Comparison of ENCODE assay signal across 1 cellular context in genomic region chr12:124917135-124917840, GRCh38.
TF ChIP-seq lines count a peak whose summit lies in the region.

No MANE protein-coding gene starts in this region.

TF ChIP-seq in HepG2, 621 proteins besides CTCF, POLR2A, EP300 and RAD21 (continued from another document and continues in another):
- TF ChIP-seq RNF219 (CRISPR knock-in tag; IDR thresholded peaks at IDR 0.05) (peak; percentile 72; the same call in 1 of the 2 replicates), FOXA3 (CRISPR knock-in tag; IDR thresholded peaks at IDR 0.05) (peak; percentile 54; the same call in 1 of the 2 replicates), ZBTB4 (CRISPR knock-in tag; IDR thresholded peaks at IDR 0.05; ENCODE audit: borderline replicate concordance) (peak; percentile 47; the same call in 1 of the 2 replicates), ATF6 (CRISPR knock-in tag; conservative IDR thresholded peaks at IDR 0.05) (no peak), ELF1 (CRISPR knock-in tag; IDR thresholded peaks at IDR 0.05) (peak; percentile 70), EZH2 (conservative IDR thresholded peaks at IDR 0.05; ENCODE audit: low read depth, low read length) (no peak), FOXK2 (IDR thresholded peaks at IDR 0.05) (0 out of 2 replicates have a peak, but pooled peaks have one; percentile 42), TEAD3 (CRISPR knock-in tag; optimal IDR thresholded peaks at IDR 0.05; ENCODE audit: borderline replicate concordance) (peak; percentile 83), TBX3 (IDR thresholded peaks at IDR 0.05; ENCODE audit: borderline replicate concordance) (peak; percentile 74; the same call in 1 of the 2 replicates), ZBTB39 (CRISPR knock-in tag; IDR thresholded peaks at IDR 0.05) (no peak), ATF7-NPFF (CRISPR knock-in tag; IDR thresholded peaks at IDR 0.05; ENCODE audit: low read depth) (peak; percentile 69; the same call in 1 of the 2 replicates), SMARCE1 (IDR thresholded peaks at IDR 0.05; ENCODE audit: borderline replicate concordance) (no peak), SPEN (CRISPR knock-in tag; IDR thresholded peaks at IDR 0.05; ENCODE audit: low read depth) (peak; percentile 87), PHF5A (CRISPR knock-in tag; IDR thresholded peaks at IDR 0.05; ENCODE audit: low read depth, unreplicated experiment) (peak; percentile 23), JUND (CRISPR knock-in tag; IDR thresholded peaks at IDR 0.05) (peak; percentile 99), AHR (CRISPR knock-in tag; IDR thresholded peaks at IDR 0.05) (no peak), ZNF546 (CRISPR knock-in tag; conservative IDR thresholded peaks at IDR 0.05) (0 out of 2 replicates have a peak, but pooled peaks have one; percentile 59), NRL (CRISPR knock-in tag; IDR thresholded peaks at IDR 0.05; ENCODE audit: borderline replicate concordance) (no peak), GABPA (IDR thresholded peaks at IDR 0.05; ENCODE audit: low read depth, low read length) (peak; percentile 43; the same call in 1 of the 2 replicates), GABPA (CRISPR knock-in tag; IDR thresholded peaks at IDR 0.05; ENCODE audit: low read depth) (peak; percentile 92), ZNF724P (CRISPR knock-in tag; IDR thresholded peaks at IDR 0.05; ENCODE audit: borderline replicate concordance) (0 out of 2 replicates have a peak, but pooled peaks have one; percentile 32), ZNF598 (CRISPR knock-in tag; IDR thresholded peaks at IDR 0.05; ENCODE audit: borderline replicate concordance) (no peak), NFKBIZ (CRISPR knock-in tag; IDR thresholded peaks at IDR 0.05) (peak; percentile 87), NR2F6 (IDR thresholded peaks at IDR 0.05) (no peak; the same call in 1 of the 2 replicates), NR2F6 (CRISPR knock-in tag; IDR thresholded peaks at IDR 0.05) (peak; percentile 69), ZNF552 (CRISPR knock-in tag; IDR thresholded peaks at IDR 0.05; ENCODE audit: borderline replicate concordance) (no peak), SIN3B (IDR thresholded peaks at IDR 0.05; ENCODE audit: low read length) (0 out of 2 replicates have a peak, but pooled peaks have one; percentile 8), SOX6 (IDR thresholded peaks at IDR 0.05) (no peak), SOX6 (CRISPR knock-in tag; IDR thresholded peaks at IDR 0.05) (peak; percentile 70), ZSCAN9 (CRISPR knock-in tag; IDR thresholded peaks at IDR 0.05; ENCODE audit: borderline replicate concordance) (peak; percentile 80; the same call in 1 of the 2 replicates), ZNF343 (CRISPR knock-in tag; IDR thresholded peaks at IDR 0.05) (no peak), ZFAT (CRISPR knock-in tag; conservative IDR thresholded peaks at IDR 0.05) (no peak), FOSL1 (CRISPR knock-in tag; IDR thresholded peaks at IDR 0.05; ENCODE audit: borderline replicate concordance) (peak; percentile 96), SIX1 (CRISPR knock-in tag; IDR thresholded peaks at IDR 0.05; ENCODE audit: borderline replicate concordance) (peak; percentile 87), PAX8 (CRISPR knock-in tag; IDR thresholded peaks at IDR 0.05; ENCODE audit: borderline replicate concordance) (no peak)
- TF ChIP-seq, protein P1, sequence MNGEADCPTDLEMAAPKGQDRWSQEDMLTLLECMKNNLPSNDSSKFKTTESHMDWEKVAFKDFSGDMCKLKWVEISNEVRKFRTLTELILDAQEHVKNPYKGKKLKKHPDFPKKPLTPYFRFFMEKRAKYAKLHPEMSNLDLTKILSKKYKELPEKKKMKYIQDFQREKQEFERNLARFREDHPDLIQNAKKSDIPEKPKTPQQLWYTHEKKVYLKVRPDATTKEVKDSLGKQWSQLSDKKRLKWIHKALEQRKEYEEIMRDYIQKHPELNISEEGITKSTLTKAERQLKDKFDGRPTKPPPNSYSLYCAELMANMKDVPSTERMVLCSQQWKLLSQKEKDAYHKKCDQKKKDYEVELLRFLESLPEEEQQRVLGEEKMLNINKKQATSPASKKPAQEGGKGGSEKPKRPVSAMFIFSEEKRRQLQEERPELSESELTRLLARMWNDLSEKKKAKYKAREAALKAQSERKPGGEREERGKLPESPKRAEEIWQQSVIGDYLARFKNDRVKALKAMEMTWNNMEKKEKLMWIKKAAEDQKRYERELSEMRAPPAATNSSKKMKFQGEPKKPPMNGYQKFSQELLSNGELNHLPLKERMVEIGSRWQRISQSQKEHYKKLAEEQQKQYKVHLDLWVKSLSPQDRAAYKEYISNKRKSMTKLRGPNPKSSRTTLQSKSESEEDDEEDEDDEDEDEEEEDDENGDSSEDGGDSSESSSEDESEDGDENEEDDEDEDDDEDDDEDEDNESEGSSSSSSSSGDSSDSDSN (CRISPR knock-in tag; IDR thresholded peaks at IDR 0.05): peak; percentile 39; the same call in 1 of the 2 replicates
- TF ChIP-seq, protein P2, sequence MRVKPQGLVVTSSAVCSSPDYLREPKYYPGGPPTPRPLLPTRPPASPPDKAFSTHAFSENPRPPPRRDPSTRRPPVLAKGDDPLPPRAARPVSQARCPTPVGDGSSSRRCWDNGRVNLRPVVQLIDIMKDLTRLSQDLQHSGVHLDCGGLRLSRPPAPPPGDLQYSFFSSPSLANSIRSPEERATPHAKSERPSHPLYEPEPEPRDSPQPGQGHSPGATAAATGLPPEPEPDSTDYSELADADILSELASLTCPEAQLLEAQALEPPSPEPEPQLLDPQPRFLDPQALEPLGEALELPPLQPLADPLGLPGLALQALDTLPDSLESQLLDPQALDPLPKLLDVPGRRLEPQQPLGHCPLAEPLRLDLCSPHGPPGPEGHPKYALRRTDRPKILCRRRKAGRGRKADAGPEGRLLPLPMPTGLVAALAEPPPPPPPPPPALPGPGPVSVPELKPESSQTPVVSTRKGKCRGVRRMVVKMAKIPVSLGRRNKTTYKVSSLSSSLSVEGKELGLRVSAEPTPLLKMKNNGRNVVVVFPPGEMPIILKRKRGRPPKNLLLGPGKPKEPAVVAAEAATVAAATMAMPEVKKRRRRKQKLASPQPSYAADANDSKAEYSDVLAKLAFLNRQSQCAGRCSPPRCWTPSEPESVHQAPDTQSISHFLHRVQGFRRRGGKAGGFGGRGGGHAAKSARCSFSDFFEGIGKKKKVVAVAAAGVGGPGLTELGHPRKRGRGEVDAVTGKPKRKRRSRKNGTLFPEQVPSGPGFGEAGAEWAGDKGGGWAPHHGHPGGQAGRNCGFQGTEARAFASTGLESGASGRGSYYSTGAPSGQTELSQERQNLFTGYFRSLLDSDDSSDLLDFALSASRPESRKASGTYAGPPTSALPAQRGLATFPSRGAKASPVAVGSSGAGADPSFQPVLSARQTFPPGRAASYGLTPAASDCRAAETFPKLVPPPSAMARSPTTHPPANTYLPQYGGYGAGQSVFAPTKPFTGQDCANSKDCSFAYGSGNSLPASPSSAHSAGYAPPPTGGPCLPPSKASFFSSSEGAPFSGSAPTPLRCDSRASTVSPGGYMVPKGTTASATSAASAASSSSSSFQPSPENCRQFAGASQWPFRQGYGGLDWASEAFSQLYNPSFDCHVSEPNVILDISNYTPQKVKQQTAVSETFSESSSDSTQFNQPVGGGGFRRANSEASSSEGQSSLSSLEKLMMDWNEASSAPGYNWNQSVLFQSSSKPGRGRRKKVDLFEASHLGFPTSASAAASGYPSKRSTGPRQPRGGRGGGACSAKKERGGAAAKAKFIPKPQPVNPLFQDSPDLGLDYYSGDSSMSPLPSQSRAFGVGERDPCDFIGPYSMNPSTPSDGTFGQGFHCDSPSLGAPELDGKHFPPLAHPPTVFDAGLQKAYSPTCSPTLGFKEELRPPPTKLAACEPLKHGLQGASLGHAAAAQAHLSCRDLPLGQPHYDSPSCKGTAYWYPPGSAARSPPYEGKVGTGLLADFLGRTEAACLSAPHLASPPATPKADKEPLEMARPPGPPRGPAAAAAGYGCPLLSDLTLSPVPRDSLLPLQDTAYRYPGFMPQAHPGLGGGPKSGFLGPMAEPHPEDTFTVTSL (CRISPR knock-in tag; IDR thresholded peaks at IDR 0.05; ENCODE audit: borderline replicate concordance): 0 out of 2 replicates have a peak, but pooled peaks have one; percentile 63
- TF ChIP-seq, protein P3, sequence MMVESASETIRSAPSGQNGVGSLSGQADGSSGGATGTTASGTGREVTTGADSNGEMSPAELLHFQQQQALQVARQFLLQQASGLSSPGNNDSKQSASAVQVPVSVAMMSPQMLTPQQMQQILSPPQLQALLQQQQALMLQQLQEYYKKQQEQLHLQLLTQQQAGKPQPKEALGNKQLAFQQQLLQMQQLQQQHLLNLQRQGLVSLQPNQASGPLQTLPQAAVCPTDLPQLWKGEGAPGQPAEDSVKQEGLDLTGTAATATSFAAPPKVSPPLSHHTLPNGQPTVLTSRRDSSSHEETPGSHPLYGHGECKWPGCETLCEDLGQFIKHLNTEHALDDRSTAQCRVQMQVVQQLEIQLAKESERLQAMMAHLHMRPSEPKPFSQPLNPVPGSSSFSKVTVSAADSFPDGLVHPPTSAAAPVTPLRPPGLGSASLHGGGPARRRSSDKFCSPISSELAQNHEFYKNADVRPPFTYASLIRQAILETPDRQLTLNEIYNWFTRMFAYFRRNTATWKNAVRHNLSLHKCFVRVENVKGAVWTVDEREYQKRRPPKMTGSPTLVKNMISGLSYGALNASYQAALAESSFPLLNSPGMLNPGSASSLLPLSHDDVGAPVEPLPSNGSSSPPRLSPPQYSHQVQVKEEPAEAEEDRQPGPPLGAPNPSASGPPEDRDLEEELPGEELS (CRISPR knock-in tag; IDR thresholded peaks at IDR 0.05): peak; percentile 83
- TF ChIP-seq, protein P4, sequence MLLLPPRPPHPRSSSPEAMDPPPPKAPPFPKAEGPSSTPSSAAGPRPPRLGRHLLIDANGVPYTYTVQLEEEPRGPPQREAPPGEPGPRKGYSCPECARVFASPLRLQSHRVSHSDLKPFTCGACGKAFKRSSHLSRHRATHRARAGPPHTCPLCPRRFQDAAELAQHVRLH (CRISPR knock-in tag; IDR thresholded peaks at IDR 0.05; ENCODE audit: borderline replicate concordance, low read depth): peak; percentile 61
